In genomic region chr2:120013569-120014223, GRCh38 we compare ENCODE assay signal across 8 cellular contexts. TPM values are rescaled to one million over a fixed set of nuclear protein-coding genes. Genes with fewer than 3 reads are reported as not detected.
DNase-seq lines count a peak whose midpoint lies in the region; ATAC-seq and TF ChIP-seq lines count a peak whose summit lies in the region.

No MANE protein-coding gene starts in this region.

- peak overlapping the region; percentile 74 for H3K4me2 ChIP-seq in mammary epithelial cell (ENCODE audit: insufficient read depth, low read depth, low read length)

- TSS peak; percentile 57 for BruUV-seq in mammary epithelial cell (replicated peaks; lab: Mats Ljungman, UMichigan)

- peaks cover 38% of the 10 kb centered on the region for H3K79me2 ChIP-seq in mammary epithelial cell (ENCODE audit: insufficient read depth, low read length)

- CTCF ChIA-PET in mammary epithelial cell (lab: Charles Lee; ENCODE audit: low non-redundant PET): no interaction called here

- H3K36me3 ChIP-seq in mammary epithelial cell (ENCODE audit: insufficient read depth, low read length): no peaks in the 10 kb centered on the region
- no peaks in the 10 kb centered on the region for H3K36me3 ChIP-seq in lung (ENCODE audit: control insufficient read depth in 2 of 2, insufficient read depth in 2 of 2, low read length in 2 of 2)
- no peaks in the 10 kb centered on the region for H3K36me3 ChIP-seq in thymus (ENCODE audit: control insufficient read depth, insufficient read depth)

- dilution Hi-C loops in mammary epithelial cell (cut with HindIII; ENCODE audit: low sequenced_read_pairs): no loop called here

- ATAC-seq in lung (ENCODE audit: insufficient read depth, low FRiP score): no peak

- H4K20me1 ChIP-seq in mammary epithelial cell (ENCODE audit: insufficient read depth, low read length): no peaks in the 10 kb centered on the region

- H3K9me3 ChIP-seq in mammary epithelial cell (replicated peaks; ENCODE audit: insufficient read depth, low read length) (no peaks in the 10 kb centered on the region), lung (ENCODE audit: control insufficient read depth in 2 of 2, insufficient read depth in 1 of 2, low read length in 1 of 2) (no peaks in the 10 kb centered on the region), thymus (ENCODE audit: control insufficient read depth) (no peaks in the 10 kb centered on the region)

- 37% methylated on average over 12 of the region's 19 CpGs for WGBS in mammary epithelial cell (ENCODE audit: low coverage, missing lambda C conversion rate)
- WGBS in lung, 2 donors: 24 to 26% methylated on average over 19 of the region's 19 CpGs
- WGBS in thymus: 37% methylated on average over 19 of the region's 19 CpGs

- DNase-seq in NCI-H1092 treated with DMSO at 0.1 percent for 48 hours (lab: John Stamatoyannopoulos, UW) (peak; percentile 8), NCI-H1092 (lab: John Stamatoyannopoulos, UW) (no peak), NCI-H1105 treated with DMSO at 0.1 percent for 48 hours (lab: John Stamatoyannopoulos, UW) (peak; percentile 45), mammary epithelial cell (peak; percentile 3), lung (ENCODE audit: low spot score) (no peak), CD1c-positive myeloid dendritic cell (ENCODE audit: extremely low spot score) (no peak), NCI-H446 (lab: John Stamatoyannopoulos, UW) (no peak)

- H3K4me3 ChIP-seq in mammary epithelial cell (replicated peaks in 1 of 3; ENCODE audit: insufficient read depth in 1 of 3, low read depth in 2 of 3, low read length in 3 of 3) (peak overlapping the region; percentile 67 to 96 (median 68)), lung (peak overlapping the region; percentile 72), thymus (ENCODE audit: low read length) (peak overlapping the region; percentile 86)

- peak overlapping the region; percentile 77 for H3K9ac ChIP-seq in mammary epithelial cell (ENCODE audit: insufficient read depth, low read length)

- H3K27me3 ChIP-seq in mammary epithelial cell (ENCODE audit: insufficient read depth, low read length) (no peaks in the 10 kb centered on the region), lung (ENCODE audit: control insufficient read depth, insufficient read depth) (no peaks in the 10 kb centered on the region), thymus (ENCODE audit: control insufficient read depth, insufficient read depth) (no peaks in the 10 kb centered on the region)

- in situ Hi-C loops in mammary epithelial cell (cut with MboI; ENCODE audit: low sequenced_read_pairs in 2 of 2): no loop called here

- no peak for TF ChIP-seq CTCF in mammary epithelial cell (conservative IDR thresholded peaks at IDR 0.05 in 1 of 2, IDR thresholded peaks at IDR 0.05 in 1 of 2; ENCODE audit: extremely low read depth in 1 of 2, insufficient read depth in 1 of 2, low read depth in 1 of 2, low read length in 2 of 2)
- TF ChIP-seq CTCF in lung (IDR thresholded peaks at IDR 0.05; ENCODE audit: control extremely low read depth, extremely low read depth): no peak

- H3K27ac ChIP-seq in mammary epithelial cell (ENCODE audit: insufficient read depth, low read depth, low read length) (peak overlapping the region; percentile 80), lung (ENCODE audit: low read depth in 1 of 2, low read length in 1 of 2) (peak overlapping the region; percentile 87 to 89), thymus (ENCODE audit: low read depth) (no peak overlapping the region)

- peak overlapping the region; percentile 95 for H2AFZ ChIP-seq in mammary epithelial cell (ENCODE audit: low read depth, low read length)

- intact Hi-C loops in mammary epithelial cell (cut with micrococcal nuclease): loop anchor here (2.0 to 10.0 kb wide), 3 partner anchors 94 to 259 kb away; partner anchors contain the start of gene PTPN4

- H3K4me1 ChIP-seq in mammary epithelial cell (ENCODE audit: insufficient read depth, low read length) (peaks cover 10% of the 10 kb centered on the region), lung (ENCODE audit: control insufficient read depth in 2 of 2, insufficient read depth in 2 of 2, low read length in 2 of 2) (peaks cover 2 to 3% of the 10 kb centered on the region in 2 donors), thymus (ENCODE audit: control insufficient read depth, insufficient read depth, low read length) (no peaks in the 10 kb centered on the region)

RNA-seq across cellular contexts. Expression of gene EPB41L5, which starts 0.8 kb away (rescaled TPM):
- 10 to 100 TPM; 16.5 to 18.8 TPM for total RNA-seq in mammary epithelial cell
- 9.6 TPM for polyA plus RNA-seq in mammary epithelial cell
- polyA minus RNA-seq in mammary epithelial cell: 15.0 TPM
- 100 to 1,000 TPM in 1 of 2 donors, 10 to 100 TPM in 1; 45.2 to 101 TPM for total RNA-seq in lung
- 10 to 100 TPM; 14.7 to 17.4 TPM for polyA plus RNA-seq in lung
- 4.9 TPM for polyA plus RNA-seq in thymus

Comparison
In these comparisons a context has a peak if more than half of its experiments do, and no peak if none do; other contexts are left out.
1. DNase-seq: peak in NCI-H1092 treated with DMSO at 0.1 percent for 48 hours (single experiment), NCI-H1105 treated with DMSO at 0.1 percent for 48 hours (single experiment) and mammary epithelial cell (single experiment); none in NCI-H1092 (single experiment), lung (single experiment), CD1c-positive myeloid dendritic cell (single experiment) and NCI-H446 (0 of 2).
2. Peak in every context shown above with its lines, with median percentiles within 50 percentile points of each other: H3K4me3 ChIP-seq.